In the genomic region with DNA sequence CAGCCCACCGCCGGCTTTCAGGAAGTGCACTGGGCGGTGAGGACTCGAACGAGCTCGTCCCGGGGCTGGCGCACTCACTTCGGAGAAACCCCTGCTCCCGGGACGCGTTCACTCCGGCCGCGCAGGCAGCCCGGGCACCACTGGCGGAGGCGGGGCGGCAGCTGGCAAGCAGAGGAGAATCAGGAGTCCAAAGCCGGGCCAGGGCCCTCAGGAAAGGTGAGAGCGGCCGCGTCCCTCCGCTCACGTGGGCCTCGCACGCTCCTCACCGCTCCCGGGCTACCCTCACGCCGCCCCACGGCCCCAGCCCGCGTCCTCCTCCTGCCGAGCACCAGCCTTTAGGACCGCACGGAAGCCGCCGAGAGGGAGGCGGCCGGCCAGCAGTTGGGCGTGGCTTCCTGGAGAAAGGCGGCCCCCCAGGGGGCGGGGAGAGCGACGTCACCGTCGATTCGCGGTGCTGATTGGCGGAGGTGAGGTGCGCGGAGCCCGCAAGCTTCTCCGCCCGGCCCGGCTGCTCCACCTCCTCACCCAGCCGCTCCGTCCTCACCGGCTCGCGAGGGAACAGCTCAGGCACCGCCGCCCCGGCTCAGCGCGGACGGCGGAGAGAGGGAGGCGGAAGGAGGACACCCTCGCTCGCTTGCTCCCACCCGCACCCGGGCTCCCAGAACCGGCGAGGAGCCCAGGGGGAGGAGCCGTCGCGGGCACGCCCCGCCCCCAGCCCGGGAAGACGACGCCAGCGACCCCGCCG, we compare ENCODE assay signal across 1 cellular context.
TF ChIP-seq lines count a peak whose summit lies in the region.

A gene (plus strand): TSS at position 516 of the 745 bp plus-strand sequence. CDS start 400 bp downstream, outside the sequence.

TF ChIP-seq in GM12878, 131 proteins besides CTCF, POLR2A, EP300 and RAD21 (continued from another document):
- TF ChIP-seq, protein P1, sequence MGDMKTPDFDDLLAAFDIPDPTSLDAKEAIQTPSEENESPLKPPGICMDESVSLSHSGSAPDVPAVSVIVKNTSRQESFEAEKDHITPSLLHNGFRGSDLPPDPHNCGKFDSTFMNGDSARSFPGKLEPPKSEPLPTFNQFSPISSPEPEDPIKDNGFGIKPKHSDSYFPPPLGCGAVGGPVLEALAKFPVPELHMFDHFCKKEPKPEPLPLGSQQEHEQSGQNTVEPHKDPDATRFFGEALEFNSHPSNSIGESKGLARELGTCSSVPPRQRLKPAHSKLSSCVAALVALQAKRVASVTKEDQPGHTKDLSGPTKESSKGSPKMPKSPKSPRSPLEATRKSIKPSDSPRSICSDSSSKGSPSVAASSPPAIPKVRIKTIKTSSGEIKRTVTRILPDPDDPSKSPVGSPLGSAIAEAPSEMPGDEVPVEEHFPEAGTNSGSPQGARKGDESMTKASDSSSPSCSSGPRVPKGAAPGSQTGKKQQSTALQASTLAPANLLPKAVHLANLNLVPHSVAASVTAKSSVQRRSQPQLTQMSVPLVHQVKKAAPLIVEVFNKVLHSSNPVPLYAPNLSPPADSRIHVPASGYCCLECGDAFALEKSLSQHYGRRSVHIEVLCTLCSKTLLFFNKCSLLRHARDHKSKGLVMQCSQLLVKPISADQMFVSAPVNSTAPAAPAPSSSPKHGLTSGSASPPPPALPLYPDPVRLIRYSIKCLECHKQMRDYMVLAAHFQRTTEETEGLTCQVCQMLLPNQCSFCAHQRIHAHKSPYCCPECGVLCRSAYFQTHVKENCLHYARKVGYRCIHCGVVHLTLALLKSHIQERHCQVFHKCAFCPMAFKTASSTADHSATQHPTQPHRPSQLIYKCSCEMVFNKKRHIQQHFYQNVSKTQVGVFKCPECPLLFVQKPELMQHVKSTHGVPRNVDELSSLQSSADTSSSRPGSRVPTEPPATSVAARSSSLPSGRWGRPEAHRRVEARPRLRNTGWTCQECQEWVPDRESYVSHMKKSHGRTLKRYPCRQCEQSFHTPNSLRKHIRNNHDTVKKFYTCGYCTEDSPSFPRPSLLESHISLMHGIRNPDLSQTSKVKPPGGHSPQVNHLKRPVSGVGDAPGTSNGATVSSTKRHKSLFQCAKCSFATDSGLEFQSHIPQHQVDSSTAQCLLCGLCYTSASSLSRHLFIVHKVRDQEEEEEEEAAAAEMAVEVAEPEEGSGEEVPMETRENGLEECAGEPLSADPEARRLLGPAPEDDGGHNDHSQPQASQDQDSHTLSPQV (IDR thresholded peaks at IDR 0.05) = 0 out of 2 replicates have a peak, but pooled peaks have one; percentile 45
- TF ChIP-seq PAX8 (IDR thresholded peaks at IDR 0.05) (no peak), WRNIP1 (IDR thresholded peaks at IDR 0.05; ENCODE audit: borderline replicate concordance, low read depth, low read length) (no peak), ZNF384 (IDR thresholded peaks at IDR 0.05; ENCODE audit: borderline replicate concordance, low read depth, low read length) (no peak), ZNF24 (IDR thresholded peaks at IDR 0.05) (no peak), IKZF1 (conservative IDR thresholded peaks at IDR 0.05) (peak; percentile 94), TCF3 (IDR thresholded peaks at IDR 0.05; ENCODE audit: borderline replicate concordance, insufficient read depth, low read depth, low read length) (peak; percentile 69), ZNF274 (IDR thresholded peaks at IDR 0.05; ENCODE audit: insufficient read depth, insufficient read length) (no peak), HDGF (IDR thresholded peaks at IDR 0.05) (peak; percentile 97), FOXM1 (IDR thresholded peaks at IDR 0.05; ENCODE audit: low read depth, low read length) (no peak), TAF1 (IDR thresholded peaks at IDR 0.05; ENCODE audit: borderline replicate concordance, low read depth, low read length) (peak; percentile 97), CBX5 (IDR thresholded peaks at IDR 0.05; ENCODE audit: low read depth) (peak; percentile 85; the same call in 1 of the 2 replicates), RB1 (IDR thresholded peaks at IDR 0.05; ENCODE audit: borderline replicate concordance) (peak; percentile 98; the same call in 1 of the 2 replicates), MEF2A (IDR thresholded peaks at IDR 0.05; ENCODE audit: insufficient read depth, low read depth, low read length) (0 out of 2 replicates have a peak, but pooled peaks have one; percentile 5), DPF2 (IDR thresholded peaks at IDR 0.05) (peak; percentile 92), YY1 (IDR thresholded peaks at IDR 0.05; ENCODE audit: low read depth, low read length) (peak; percentile 45; the same call in 1 of the 2 replicates), GATAD2B (conservative IDR thresholded peaks at IDR 0.05; ENCODE audit: low read depth) (peak; percentile 97), NR2F1 (conservative IDR thresholded peaks at IDR 0.05) (peak; percentile 62; the same call in 1 of the 2 replicates), POLR2AphosphoS5 (IDR thresholded peaks at IDR 0.05; ENCODE audit: low read length) (peak; percentile 76), BACH1 (IDR thresholded peaks at IDR 0.05; ENCODE audit: borderline replicate concordance) (peak; percentile 58)
- TF ChIP-seq, protein P2, sequence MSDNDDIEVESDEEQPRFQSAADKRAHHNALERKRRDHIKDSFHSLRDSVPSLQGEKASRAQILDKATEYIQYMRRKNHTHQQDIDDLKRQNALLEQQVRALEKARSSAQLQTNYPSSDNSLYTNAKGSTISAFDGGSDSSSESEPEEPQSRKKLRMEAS (IDR thresholded peaks at IDR 0.05; ENCODE audit: low read depth, low read length) = 0 out of 2 replicates have a peak, but pooled peaks have one; percentile 74
- TF ChIP-seq, protein P3, sequence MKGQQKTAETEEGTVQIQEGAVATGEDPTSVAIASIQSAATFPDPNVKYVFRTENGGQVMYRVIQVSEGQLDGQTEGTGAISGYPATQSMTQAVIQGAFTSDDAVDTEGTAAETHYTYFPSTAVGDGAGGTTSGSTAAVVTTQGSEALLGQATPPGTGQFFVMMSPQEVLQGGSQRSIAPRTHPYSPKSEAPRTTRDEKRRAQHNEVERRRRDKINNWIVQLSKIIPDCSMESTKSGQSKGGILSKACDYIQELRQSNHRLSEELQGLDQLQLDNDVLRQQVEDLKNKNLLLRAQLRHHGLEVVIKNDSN (IDR thresholded peaks at IDR 0.05; ENCODE audit: borderline replicate concordance, extremely low read length, insufficient read depth, low read depth, low read length) = peak; percentile 46
- TF ChIP-seq, protein P4, sequence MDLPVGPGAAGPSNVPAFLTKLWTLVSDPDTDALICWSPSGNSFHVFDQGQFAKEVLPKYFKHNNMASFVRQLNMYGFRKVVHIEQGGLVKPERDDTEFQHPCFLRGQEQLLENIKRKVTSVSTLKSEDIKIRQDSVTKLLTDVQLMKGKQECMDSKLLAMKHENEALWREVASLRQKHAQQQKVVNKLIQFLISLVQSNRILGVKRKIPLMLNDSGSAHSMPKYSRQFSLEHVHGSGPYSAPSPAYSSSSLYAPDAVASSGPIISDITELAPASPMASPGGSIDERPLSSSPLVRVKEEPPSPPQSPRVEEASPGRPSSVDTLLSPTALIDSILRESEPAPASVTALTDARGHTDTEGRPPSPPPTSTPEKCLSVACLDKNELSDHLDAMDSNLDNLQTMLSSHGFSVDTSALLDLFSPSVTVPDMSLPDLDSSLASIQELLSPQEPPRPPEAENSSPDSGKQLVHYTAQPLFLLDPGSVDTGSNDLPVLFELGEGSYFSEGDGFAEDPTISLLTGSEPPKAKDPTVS (IDR thresholded peaks at IDR 0.05; ENCODE audit: low read depth, low read length) = no peak
- TF ChIP-seq, protein P5, sequence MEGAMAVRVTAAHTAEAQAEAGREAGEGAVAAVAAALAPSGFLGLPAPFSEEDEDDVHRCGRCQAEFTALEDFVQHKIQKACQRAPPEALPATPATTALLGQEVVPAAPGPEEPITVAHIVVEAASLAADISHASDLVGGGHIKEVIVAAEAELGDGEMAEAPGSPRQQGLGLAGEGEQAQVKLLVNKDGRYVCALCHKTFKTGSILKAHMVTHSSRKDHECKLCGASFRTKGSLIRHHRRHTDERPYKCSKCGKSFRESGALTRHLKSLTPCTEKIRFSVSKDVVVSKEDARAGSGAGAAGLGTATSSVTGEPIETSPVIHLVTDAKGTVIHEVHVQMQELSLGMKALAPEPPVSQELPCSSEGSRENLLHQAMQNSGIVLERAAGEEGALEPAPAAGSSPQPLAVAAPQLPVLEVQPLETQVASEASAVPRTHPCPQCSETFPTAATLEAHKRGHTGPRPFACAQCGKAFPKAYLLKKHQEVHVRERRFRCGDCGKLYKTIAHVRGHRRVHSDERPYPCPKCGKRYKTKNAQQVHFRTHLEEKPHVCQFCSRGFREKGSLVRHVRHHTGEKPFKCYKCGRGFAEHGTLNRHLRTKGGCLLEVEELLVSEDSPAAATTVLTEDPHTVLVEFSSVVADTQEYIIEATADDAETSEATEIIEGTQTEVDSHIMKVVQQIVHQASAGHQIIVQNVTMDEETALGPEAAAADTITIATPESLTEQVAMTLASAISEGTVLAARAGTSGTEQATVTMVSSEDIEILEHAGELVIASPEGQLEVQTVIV (IDR thresholded peaks at IDR 0.05; ENCODE audit: borderline replicate concordance, partially characterized antibody) = peak; percentile 86
TF ChIP-seq in GM12878: peak in this region for 44.
